Comparison of ENCODE assay signal across 13 cellular contexts in genomic region chr22:43004362-43005035, GRCh38. TPM values are rescaled to one million over a fixed set of nuclear protein-coding genes. Genes with fewer than 3 reads are reported as not detected.
DNase-seq lines count a peak whose midpoint lies in the region; ATAC-seq and TF ChIP-seq lines count a peak whose summit lies in the region.
"Had no signal": no experiment of that assay in that cellular context is flagged by ENCODE, and none has a peak within 500 bp of the region (broad histone marks: within the 10 kb centered on the region; RNA-seq: fewer than 3 reads in every experiment).

No MANE protein-coding gene starts in this region.

- H3K4me3 Mint-ChIP-seq in activated CD8-positive, alpha-beta T cell treated with anti-CD3 and anti-CD28 coated beads, Interleukin-2, amount 10 ng/mL, durations not matched to agents 7 days and 5 days: no peak overlapping the region
- no peak overlapping the region for H3K4me3 Mint-ChIP-seq in T-cell
- H3K4me3 Mint-ChIP-seq: CD4-positive, alpha-beta T cell had no signal

- in situ Hi-C loops in KBM-7 (cut with MboI; ENCODE audit: low pct_unique_long_range_greater_than_20kb, low sequenced_read_pairs): no loop called here

- POLR2A ChIA-PET in AG04450 (lab: Yijun Ruan, JAX): interaction anchor here (1.1 to 1.5 kb wide), 2 partner anchors 9 to 11 kb away, joined by 4 to 7 read pairs; partner anchors contain the start of gene PACSIN2
- POLR2A ChIA-PET in activated CD8-positive, alpha-beta T cell treated with anti-CD3 and anti-CD28 coated beads, Interleukin-2, amount 10 ng/mL, durations not matched to agents 7 days and 5 days (lab: Charles Lee): interaction anchor here (2.6 kb wide), 1 partner anchor 10 kb away, joined by 12 read pairs; the partner anchor contains the start of gene PACSIN2
- POLR2A ChIA-PET in T-cell (lab: Charles Lee): no interaction called here

- H3K4me1 Mint-ChIP-seq in activated CD8-positive, alpha-beta T cell treated with anti-CD3 and anti-CD28 coated beads, Interleukin-2, amount 10 ng/mL, durations not matched to agents 7 days and 5 days (ENCODE audit: low read depth): peaks cover 65% of the 10 kb centered on the region
- H3K4me1 Mint-ChIP-seq in T-cell: peaks cover 82 to 89% (median 86%) of the 10 kb centered on the region in 3 donors

- peak overlapping the region; percentile 53 for H3K27ac ChIP-seq in AG04450 (ENCODE audit: low read depth, low read length)
- peak overlapping the region in 1 of 3 donors; percentile 26 for H3K27ac ChIP-seq in right lobe of liver

- CTCF ChIA-PET in AG04450 (lab: Charles Lee): interaction anchor here (1.0 to 1.4 kb wide), 2 partner anchors 11 to 29 kb away, joined by 3 read pairs; no protein-coding TSS in a partner anchor
- CTCF ChIA-PET in activated CD8-positive, alpha-beta T cell treated with anti-CD3 and anti-CD28 coated beads, Interleukin-2, amount 10 ng/mL, durations not matched to agents 7 days and 5 days (lab: Charles Lee): interaction anchor here (1.0 to 1.1 kb wide), 2 partner anchors 9 to 29 kb away, joined by 4 read pairs; no protein-coding TSS in a partner anchor
- CTCF ChIA-PET in T-cell (lab: Charles Lee): interaction anchor here in 1 of 2 donors (0.6 to 1.0 kb wide), 2 partner anchors 15 to 18 kb away, joined by 3 to 5 read pairs; no protein-coding TSS in a partner anchor

- DNase-seq in AG04450 (ENCODE audit: low read depth, low spot score) (no peak), KBM-7 (peak; percentile 76), right lobe of liver (peak in 2 of 3 donors; percentile 43 to 70), T1000 (lab: John Stamatoyannopoulos, UW) (no peak), T-cell (no peak), NCI-H345 (lab: John Stamatoyannopoulos, UW) (no peak)
- DNase-seq in activated CD8-positive, alpha-beta T cell treated with anti-CD3 and anti-CD28 coated beads, Interleukin-2, amount 10 ng/mL, durations not matched to agents 7 days and 5 days: no peak
- DNase-seq: activated CD8-positive, alpha-beta memory T cell treated with anti-CD3 and anti-CD28 coated beads, Interleukin-2, amount 50 U/mL, for 48 hours; CD4-positive, alpha-beta T cell; effector CD8-positive, alpha-beta T cell; NCI-H524 had no signal

- TF ChIP-seq POLR2A in right lobe of liver (IDR thresholded peaks at IDR 0.05): no peak

- peak overlapping the region; percentile 14 for H3K27ac Mint-ChIP-seq in activated CD8-positive, alpha-beta T cell treated with anti-CD3 and anti-CD28 coated beads, Interleukin-2, amount 10 ng/mL, durations not matched to agents 7 days and 5 days
- H3K27ac Mint-ChIP-seq in T-cell: peak overlapping the region in 1 of 2 donors; percentile 13

- H3K27me3 ChIP-seq in AG04450 (ENCODE audit: control insufficient read depth, insufficient read depth, low read length): no peaks in the 10 kb centered on the region
- no peaks in the 10 kb centered on the region for H3K27me3 ChIP-seq in right lobe of liver

- WGBS in right lobe of liver (ENCODE audit: insufficient coverage, low coverage, low lambda C conversion rate, missing lambda C conversion rate): 37% methylated on average over 8 of the region's 13 CpGs

- H3K36me3 ChIP-seq in right lobe of liver: no peaks in the 10 kb centered on the region

- peaks cover 0 to 47% (median 9%) of the 10 kb centered on the region in 4 donors for H3K4me1 ChIP-seq in right lobe of liver

- peaks cover 3% of the 10 kb centered on the region for H3K36me3 Mint-ChIP-seq in activated CD8-positive, alpha-beta T cell treated with anti-CD3 and anti-CD28 coated beads, Interleukin-2, amount 10 ng/mL, durations not matched to agents 7 days and 5 days (ENCODE audit: low read depth)
- H3K36me3 Mint-ChIP-seq in T-cell: no peaks in the 10 kb centered on the region

- no peak overlapping the region for H3K4me3 ChIP-seq in AG04450 (ENCODE audit: low read depth, low read length)
- no peak overlapping the region for H3K4me3 ChIP-seq in right lobe of liver
- H3K4me3 ChIP-seq: lung had no signal

- no peaks in the 10 kb centered on the region for H3K9me3 ChIP-seq in AG04450 (ENCODE audit: control insufficient read depth, insufficient read depth, low read length)
- H3K9me3 ChIP-seq in right lobe of liver: no peaks in the 10 kb centered on the region

- intact Hi-C loops in right lobe of liver (cut with DNase I): no loop called here

- no peaks in the 10 kb centered on the region for H3K9me3 Mint-ChIP-seq in activated CD8-positive, alpha-beta T cell treated with anti-CD3 and anti-CD28 coated beads, Interleukin-2, amount 10 ng/mL, durations not matched to agents 7 days and 5 days (ENCODE audit: insufficient read depth)
- no peaks in the 10 kb centered on the region for H3K9me3 Mint-ChIP-seq in T-cell
- H3K9me3 Mint-ChIP-seq: CD4-positive, alpha-beta T cell had no signal

- no peak for ATAC-seq in activated CD8-positive, alpha-beta T cell treated with anti-CD3 and anti-CD28 coated beads, Interleukin-2, amount 10 ng/mL, durations not matched to agents 7 days and 5 days
- ATAC-seq in right lobe of liver (peak; percentile 65 to 75 (median 73)), GM19023 (IDR thresholded peaks at IDR 0.05; ENCODE audit: unreplicated experiment) (no peak), T-cell (replicated peaks in 1 of 4) (no peak)

- no peaks in the 10 kb centered on the region for H3K27me3 Mint-ChIP-seq in activated CD8-positive, alpha-beta T cell treated with anti-CD3 and anti-CD28 coated beads, Interleukin-2, amount 10 ng/mL, durations not matched to agents 7 days and 5 days (ENCODE audit: low read depth)
- no peaks in the 10 kb centered on the region for H3K27me3 Mint-ChIP-seq in T-cell
- H3K27me3 Mint-ChIP-seq: CD4-positive, alpha-beta T cell had no signal

- no peak for TF ChIP-seq CTCF in AG04450 (IDR thresholded peaks at IDR 0.05; ENCODE audit: low read depth, low read length)
- no peak for TF ChIP-seq CTCF in right lobe of liver (IDR thresholded peaks at IDR 0.05)

RNA-seq across cellular contexts. Expression of gene PACSIN2, which starts 10.4 kb away (rescaled TPM):
- 59.6 and 60.2 TPM in 2 replicates for polyA plus RNA-seq in AG04450 (2011; rRNA removed)
- polyA minus RNA-seq in AG04450 (2011; rRNA and poly(A)+ RNA removed): 27.0 and 32.7 TPM in 2 replicates
- 10 to 100 TPM; 27.5 to 30.8 TPM for total RNA-seq in activated CD8-positive, alpha-beta T cell treated with anti-CD3 and anti-CD28 coated beads, Interleukin-2, amount 10 ng/mL, durations not matched to agents 7 days and 5 days
- total RNA-seq in right lobe of liver (10 to 100 TPM; 21.4 to 67.0 (median 47.1) TPM), T-cell (10 to 100 TPM; 25.9 to 49.0 (median 40.4) TPM)

Comparison
In these comparisons a context has a peak if more than half of its experiments do, and no peak if none do; other contexts are left out.
1. DNase-seq: peak in KBM-7 (single experiment) and right lobe of liver (2 of 3); none in AG04450 (single experiment), activated CD8-positive, alpha-beta T cell treated with anti-CD3 and anti-CD28 coated beads, Interleukin-2, amount 10 ng/mL, durations not matched to agents 7 days and 5 days (single experiment), T1000 (single experiment), T-cell (0 of 34) and NCI-H345 (single experiment).
2. ATAC-seq: peak in right lobe of liver (4 of 4); none in activated CD8-positive, alpha-beta T cell treated with anti-CD3 and anti-CD28 coated beads, Interleukin-2, amount 10 ng/mL, durations not matched to agents 7 days and 5 days (single experiment), GM19023 (single experiment) and T-cell (0 of 4).
3. POLR2A ChIA-PET loops: an anchor here in AG04450 (1.1 to 1.5 kb wide) and activated CD8-positive, alpha-beta T cell treated with anti-CD3 and anti-CD28 coated beads, Interleukin-2, amount 10 ng/mL, durations not matched to agents 7 days and 5 days (2.6 kb wide); none called in T-cell.